8 cellular contexts compared by ENCODE assay signal in genomic region chr16:2206420-2206779, GRCh38. TPM values are rescaled to one million over a fixed set of nuclear protein-coding genes. Genes with fewer than 3 reads are reported as not detected.
A peak's percentile ranks its signal among the peaks of the same experiment; 100 is the strongest.
DNase-seq lines count a peak whose midpoint lies in the region; ATAC-seq, FAIRE-seq and TF ChIP-seq lines count a peak whose summit lies in the region.

No MANE protein-coding gene starts in this region.

- FAIRE-seq in HTR-8/SVneo (lab: Jason Lieb, UNC), result peak; percentile 16
- no peak for FAIRE-seq in bronchial epithelial cell (lab: Jason Lieb, UNC)

- CTCF ChIA-PET in AG04449 (lab: Yijun Ruan, JAX), result interaction anchor here (0.6 to 2.1 kb wide), 3 partner anchors 9 to 295 kb away, joined by 3 to 7 read pairs (median 5); no protein-coding TSS in a partner anchor

- peaks cover 9 to 19% of the 10 kb centered on the region in 2 donors for H3K4me1 ChIP-seq in muscle layer of duodenum (ENCODE audit: control insufficient read depth in 1 of 2, insufficient read depth in 2 of 2, low read length in 2 of 2)

- H3K4me3 ChIP-seq in AG04449 (ENCODE audit: low read depth, low read length) (peak overlapping the region; percentile 97), bronchial epithelial cell (ENCODE audit: low read depth, low read length) (peak overlapping the region; percentile 65), muscle layer of duodenum (ENCODE audit: low read depth in 1 of 2, low read length in 2 of 2) (peak overlapping the region; percentile 70 to 76)

- H3K27ac ChIP-seq in muscle layer of duodenum (ENCODE audit: low read length), result peak overlapping the region; percentile 31

- no peak for ATAC-seq in HG03039 (IDR thresholded peaks at IDR 0.05; ENCODE audit: unreplicated experiment)
- ATAC-seq in GM21723 (IDR thresholded peaks at IDR 0.05; ENCODE audit: unreplicated experiment), result no peak

- no peak for TF ChIP-seq CTCF in AG04449 (IDR thresholded peaks at IDR 0.05; ENCODE audit: insufficient read depth, low read length, missing control alignments)
- no peak for TF ChIP-seq CTCF in bronchial epithelial cell (IDR thresholded peaks at IDR 0.05; ENCODE audit: insufficient read depth, low read length, severe bottlenecking)

- DNase-seq in AG04449 (ENCODE audit: low read depth, low spot score) (no peak), HTR-8/SVneo (ENCODE audit: insufficient read length, low spot score) (no peak), bronchial epithelial cell (ENCODE audit: low read depth) (no peak), glomerular visceral epithelial cell (ENCODE audit: extremely low spot score) (no peak), DMS53 treated with DMSO at 0.1 percent for 48 hours (lab: John Stamatoyannopoulos, UW; ENCODE audit: unreplicated experiment) (no peak)

- no peaks in the 10 kb centered on the region for H3K9me3 ChIP-seq in muscle layer of duodenum (ENCODE audit: control insufficient read depth in 1 of 2, low read length in 2 of 2)

- POLR2A ChIA-PET in AG04449 (lab: Yijun Ruan, JAX), result interaction anchor here (0.6 to 2.4 kb wide), 3 partner anchors 8 to 1706 kb away, joined by 3 to 9 read pairs (median 6); partner anchors contain the start of genes PGP and TRAF7

- H3K27me3 ChIP-seq in bronchial epithelial cell (ENCODE audit: control insufficient read depth, insufficient read depth, low read length) (no peaks in the 10 kb centered on the region), muscle layer of duodenum (ENCODE audit: low read depth, low read length) (no peaks in the 10 kb centered on the region)

- H3K36me3 ChIP-seq in bronchial epithelial cell (ENCODE audit: control insufficient read depth, insufficient read depth, low read length) (peaks cover 15% of the 10 kb centered on the region), muscle layer of duodenum (ENCODE audit: control insufficient read depth in 1 of 2, insufficient read depth in 2 of 2, low read length in 2 of 2) (peaks cover 0 to 20% of the 10 kb centered on the region in 2 donors)

RNA-seq across cellular contexts. Expression of gene MLST8, which starts 1.1 kb away (rescaled TPM):
- total RNA-seq in bronchial epithelial cell, result 10.9 and 11.6 TPM in 2 replicates

RNA-seq across cellular contexts. Expression of gene BRICD5, which starts 4.3 kb away (rescaled TPM):
- 0.53 and 1.2 TPM in 2 replicates for total RNA-seq in bronchial epithelial cell

RNA-seq across cellular contexts. Expression of gene PGP, which starts 8.2 kb away (rescaled TPM):
- 9.1 and 9.5 TPM in 2 replicates for total RNA-seq in bronchial epithelial cell

RNA-seq across cellular contexts. Expression of gene CASKIN1, which starts 10.0 kb away (rescaled TPM):
- total RNA-seq in bronchial epithelial cell, result under 0.01 and 1.8 TPM in 2 replicates

RNA-seq across cellular contexts. Expression of gene E4F1, which starts 17.0 kb away (rescaled TPM):
- 26.6 and 34.4 TPM in 2 replicates for total RNA-seq in bronchial epithelial cell
